1 cellular context compared by ENCODE assay signal in genomic region chr3:197302696-197303341, GRCh38.
TF ChIP-seq lines count a peak whose summit lies in the region.

No MANE protein-coding gene starts in this region.

TF ChIP-seq in WTC11, 78 proteins besides CTCF, POLR2A, EP300 and RAD21 (continued from another document):
- TF ChIP-seq, protein P1, sequence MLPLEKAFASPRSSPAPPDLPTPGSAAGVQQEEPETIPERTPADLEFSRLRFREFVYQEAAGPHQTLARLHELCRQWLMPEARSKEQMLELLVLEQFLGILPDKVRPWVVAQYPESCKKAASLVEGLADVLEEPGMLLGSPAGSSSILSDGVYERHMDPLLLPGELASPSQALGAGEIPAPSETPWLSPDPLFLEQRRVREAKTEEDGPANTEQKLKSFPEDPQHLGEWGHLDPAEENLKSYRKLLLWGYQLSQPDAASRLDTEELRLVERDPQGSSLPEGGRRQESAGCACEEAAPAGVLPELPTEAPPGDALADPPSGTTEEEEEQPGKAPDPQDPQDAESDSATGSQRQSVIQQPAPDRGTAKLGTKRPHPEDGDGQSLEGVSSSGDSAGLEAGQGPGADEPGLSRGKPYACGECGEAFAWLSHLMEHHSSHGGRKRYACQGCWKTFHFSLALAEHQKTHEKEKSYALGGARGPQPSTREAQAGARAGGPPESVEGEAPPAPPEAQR (CRISPR knock-in tag; IDR thresholded peaks at IDR 0.05) = no peak
- no peak for TF ChIP-seq SMAD4 (CRISPR knock-in tag; IDR thresholded peaks at IDR 0.05)
- TF ChIP-seq EMX1 (CRISPR knock-in tag; IDR thresholded peaks at IDR 0.05) = no peak
- TF ChIP-seq ZNF423 (CRISPR knock-in tag; IDR thresholded peaks at IDR 0.05) = no peak
- no peak for TF ChIP-seq GRHL2 (CRISPR knock-in tag; IDR thresholded peaks at IDR 0.05; ENCODE audit: insufficient replicate concordance, severe bottlenecking)
- TF ChIP-seq NR1H2 (CRISPR knock-in tag; IDR thresholded peaks at IDR 0.05) = no peak
- TF ChIP-seq HMGA2 (CRISPR knock-in tag; IDR thresholded peaks at IDR 0.05) = no peak
- TF ChIP-seq, protein P2, sequence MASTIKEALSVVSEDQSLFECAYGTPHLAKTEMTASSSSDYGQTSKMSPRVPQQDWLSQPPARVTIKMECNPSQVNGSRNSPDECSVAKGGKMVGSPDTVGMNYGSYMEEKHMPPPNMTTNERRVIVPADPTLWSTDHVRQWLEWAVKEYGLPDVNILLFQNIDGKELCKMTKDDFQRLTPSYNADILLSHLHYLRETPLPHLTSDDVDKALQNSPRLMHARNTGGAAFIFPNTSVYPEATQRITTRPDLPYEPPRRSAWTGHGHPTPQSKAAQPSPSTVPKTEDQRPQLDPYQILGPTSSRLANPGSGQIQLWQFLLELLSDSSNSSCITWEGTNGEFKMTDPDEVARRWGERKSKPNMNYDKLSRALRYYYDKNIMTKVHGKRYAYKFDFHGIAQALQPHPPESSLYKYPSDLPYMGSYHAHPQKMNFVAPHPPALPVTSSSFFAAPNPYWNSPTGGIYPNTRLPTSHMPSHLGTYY (CRISPR knock-in tag; IDR thresholded peaks at IDR 0.05) = no peak
- TF ChIP-seq ZNF138 (CRISPR knock-in tag; conservative IDR thresholded peaks at IDR 0.05) = no peak
- no peak for TF ChIP-seq RELA (CRISPR knock-in tag; IDR thresholded peaks at IDR 0.05; ENCODE audit: borderline replicate concordance)
- TF ChIP-seq ZNF232 (CRISPR knock-in tag; IDR thresholded peaks at IDR 0.05) = no peak
- TF ChIP-seq KAT7 (CRISPR knock-in tag; IDR thresholded peaks at IDR 0.05; ENCODE audit: borderline replicate concordance) = no peak
- TF ChIP-seq TEAD4 (CRISPR knock-in tag; IDR thresholded peaks at IDR 0.05) = no peak
- TF ChIP-seq, protein P3, sequence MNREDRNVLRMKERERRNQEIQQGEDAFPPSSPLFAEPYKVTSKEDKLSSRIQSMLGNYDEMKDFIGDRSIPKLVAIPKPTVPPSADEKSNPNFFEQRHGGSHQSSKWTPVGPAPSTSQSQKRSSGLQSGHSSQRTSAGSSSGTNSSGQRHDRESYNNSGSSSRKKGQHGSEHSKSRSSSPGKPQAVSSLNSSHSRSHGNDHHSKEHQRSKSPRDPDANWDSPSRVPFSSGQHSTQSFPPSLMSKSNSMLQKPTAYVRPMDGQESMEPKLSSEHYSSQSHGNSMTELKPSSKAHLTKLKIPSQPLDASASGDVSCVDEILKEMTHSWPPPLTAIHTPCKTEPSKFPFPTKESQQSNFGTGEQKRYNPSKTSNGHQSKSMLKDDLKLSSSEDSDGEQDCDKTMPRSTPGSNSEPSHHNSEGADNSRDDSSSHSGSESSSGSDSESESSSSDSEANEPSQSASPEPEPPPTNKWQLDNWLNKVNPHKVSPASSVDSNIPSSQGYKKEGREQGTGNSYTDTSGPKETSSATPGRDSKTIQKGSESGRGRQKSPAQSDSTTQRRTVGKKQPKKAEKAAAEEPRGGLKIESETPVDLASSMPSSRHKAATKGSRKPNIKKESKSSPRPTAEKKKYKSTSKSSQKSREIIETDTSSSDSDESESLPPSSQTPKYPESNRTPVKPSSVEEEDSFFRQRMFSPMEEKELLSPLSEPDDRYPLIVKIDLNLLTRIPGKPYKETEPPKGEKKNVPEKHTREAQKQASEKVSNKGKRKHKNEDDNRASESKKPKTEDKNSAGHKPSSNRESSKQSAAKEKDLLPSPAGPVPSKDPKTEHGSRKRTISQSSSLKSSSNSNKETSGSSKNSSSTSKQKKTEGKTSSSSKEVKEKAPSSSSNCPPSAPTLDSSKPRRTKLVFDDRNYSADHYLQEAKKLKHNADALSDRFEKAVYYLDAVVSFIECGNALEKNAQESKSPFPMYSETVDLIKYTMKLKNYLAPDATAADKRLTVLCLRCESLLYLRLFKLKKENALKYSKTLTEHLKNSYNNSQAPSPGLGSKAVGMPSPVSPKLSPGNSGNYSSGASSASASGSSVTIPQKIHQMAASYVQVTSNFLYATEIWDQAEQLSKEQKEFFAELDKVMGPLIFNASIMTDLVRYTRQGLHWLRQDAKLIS (CRISPR knock-in tag; IDR thresholded peaks at IDR 0.05; ENCODE audit: borderline replicate concordance) = no peak
TF ChIP-seq in WTC11: peak in this region for 0.
